Comparison of ENCODE assay signal across 15 cellular contexts in genomic region chr17:10025976-10026785, GRCh38.
DNase-seq lines count a peak whose midpoint lies in the region; TF ChIP-seq lines count a peak whose summit lies in the region.
"Had no signal": no experiment of that assay in that cellular context is flagged by ENCODE, and none has a peak within 500 bp of the region (broad histone marks: within the 10 kb centered on the region; RNA-seq: fewer than 3 reads in every experiment).

No MANE protein-coding gene starts in this region.

- 53 to 57% methylated on average over 20 of the region's 20 CpGs for WGBS in GM23248 (ENCODE audit: low coverage in 1 of 2, low lambda C conversion rate in 2 of 2, missing lambda C conversion rate in 2 of 2), 2 experiments

- no peaks in the 10 kb centered on the region for H3K9me2 ChIP-seq in GM23248 (ENCODE audit: insufficient read depth)

- H3K27ac Mint-ChIP-seq in mesothelial cell of epicardium = peak overlapping the region; percentile 48
- H3K27ac Mint-ChIP-seq: activated B cell treated with CpG ODN at 0.5 μM for 24 hours; CD4-positive, alpha-beta T cell had no signal

- H3K4me3 ChIP-seq in GM23248 = no peak overlapping the region
- H3K4me3 ChIP-seq: gastrocnemius medialis, transverse colon had no signal

- H3K4me1 Mint-ChIP-seq in mesothelial cell of epicardium = peaks cover 32% of the 10 kb centered on the region

- no peaks in the 10 kb centered on the region for H3K4me1 ChIP-seq in GM23248 (ENCODE audit: insufficient read depth)
- H3K4me1 ChIP-seq: gastrocnemius medialis had no signal

- H3K27me3 ChIP-seq in GM23248 (replicated peaks; ENCODE audit: insufficient read depth) = no peaks in the 10 kb centered on the region
- H3K27me3 ChIP-seq: gastrocnemius medialis, transverse colon had no signal

- in situ Hi-C loops in GM23248 (cut with MboI) = no loop called here

- H4K20me1 ChIP-seq in GM23248 (ENCODE audit: insufficient read depth) = no peaks in the 10 kb centered on the region

- H3K9me3 ChIP-seq in GM23248 (ENCODE audit: low read depth) = no peaks in the 10 kb centered on the region
- H3K9me3 ChIP-seq: gastrocnemius medialis, transverse colon had no signal

- no peaks in the 10 kb centered on the region for H3K9me3 Mint-ChIP-seq in mesothelial cell of epicardium
- H3K9me3 Mint-ChIP-seq: activated B cell treated with CpG ODN at 0.5 μM for 24 hours; CD4-positive, alpha-beta T cell had no signal

- no peaks in the 10 kb centered on the region for H3K27me3 Mint-ChIP-seq in mesothelial cell of epicardium (ENCODE audit: low read depth)
- H3K27me3 Mint-ChIP-seq: activated B cell treated with CpG ODN at 0.5 μM for 24 hours; CD4-positive, alpha-beta T cell had no signal

- peak; percentile 7 for DNase-seq in NCI-H1105 treated with DMSO at 0.1 percent for 48 hours (lab: John Stamatoyannopoulos, UW)
- DNase-seq in NCI-H1105 (lab: John Stamatoyannopoulos, UW) = no peak
- peak; percentile 55 for DNase-seq in astrocyte of the hippocampus (ENCODE audit: low read depth, low spot score)
- DNase-seq in mesothelial cell of epicardium (ENCODE audit: low spot score in 2 of 2, unreplicated experiment in 2 of 2) = no peak
- DNase-seq in substantia nigra (lab: John Stamatoyannopoulos, UW) = peak in 16 of 49 donors; percentile 12 to 61 (median 28)
- no peak for DNase-seq in activated naive CD4-positive, alpha-beta T cell treated with Interleukin-2 at 50 U/mL for 16 hours
- no peak for DNase-seq in GM23248
- no peak for DNase-seq in T-helper 9 cell
- DNase-seq: activated B cell treated with CpG ODN at 0.5 μM for 24 hours; activated naive CD4-positive, alpha-beta T cell; CD4-positive, alpha-beta T cell; gastrocnemius medialis; OCI-M1; stimulated activated CD4-positive, alpha-beta T cell treated with anti-CD3 and anti-CD28 coated beads, Interleukin-2, amount 100 ng/mL, for 24 hours; transverse colon had no signal

- H3K36me3 ChIP-seq in GM23248 (ENCODE audit: low read depth) = no peaks in the 10 kb centered on the region
- H3K36me3 ChIP-seq: gastrocnemius medialis, transverse colon had no signal

- peak overlapping the region; percentile 13 for H3K4me3 Mint-ChIP-seq in mesothelial cell of epicardium
- H3K4me3 Mint-ChIP-seq: activated B cell treated with CpG ODN at 0.5 μM for 24 hours; CD4-positive, alpha-beta T cell had no signal

- no peak overlapping the region for H3K9ac ChIP-seq in GM23248

- no peaks in the 10 kb centered on the region for H3F3A ChIP-seq in GM23248 (ENCODE audit: insufficient read depth)

- TF ChIP-seq CTCF in mesothelial cell of epicardium (IDR thresholded peaks at IDR 0.05; ENCODE audit: unreplicated experiment) = no peak

- no peak overlapping the region for H2AFZ ChIP-seq in GM23248

- no peak overlapping the region for H3K4me2 ChIP-seq in GM23248 (ENCODE audit: unreplicated experiment)

- no peaks in the 10 kb centered on the region for H3K79me2 ChIP-seq in GM23248 (ENCODE audit: insufficient read depth)

- H3K27ac ChIP-seq in substantia nigra (ENCODE audit: low read depth, low read length, poor library complexity, severe bottlenecking) (peak overlapping the region; percentile 47), GM23248 (no peak overlapping the region)
- H3K27ac ChIP-seq: gastrocnemius medialis, transverse colon had no signal

- H3K36me3 Mint-ChIP-seq in mesothelial cell of epicardium = no peaks in the 10 kb centered on the region

Comparison
In these comparisons a context has a peak if more than half of its experiments do, and no peak if none do; other contexts are left out.
1. DNase-seq: peak in NCI-H1105 treated with DMSO at 0.1 percent for 48 hours (single experiment) and astrocyte of the hippocampus (single experiment); none in NCI-H1105 (single experiment), mesothelial cell of epicardium (0 of 2), activated naive CD4-positive, alpha-beta T cell treated with Interleukin-2 at 50 U/mL for 16 hours (single experiment), GM23248 (single experiment) and T-helper 9 cell (single experiment).